ENCODE assay signal across 8 cellular contexts in the genomic region with DNA sequence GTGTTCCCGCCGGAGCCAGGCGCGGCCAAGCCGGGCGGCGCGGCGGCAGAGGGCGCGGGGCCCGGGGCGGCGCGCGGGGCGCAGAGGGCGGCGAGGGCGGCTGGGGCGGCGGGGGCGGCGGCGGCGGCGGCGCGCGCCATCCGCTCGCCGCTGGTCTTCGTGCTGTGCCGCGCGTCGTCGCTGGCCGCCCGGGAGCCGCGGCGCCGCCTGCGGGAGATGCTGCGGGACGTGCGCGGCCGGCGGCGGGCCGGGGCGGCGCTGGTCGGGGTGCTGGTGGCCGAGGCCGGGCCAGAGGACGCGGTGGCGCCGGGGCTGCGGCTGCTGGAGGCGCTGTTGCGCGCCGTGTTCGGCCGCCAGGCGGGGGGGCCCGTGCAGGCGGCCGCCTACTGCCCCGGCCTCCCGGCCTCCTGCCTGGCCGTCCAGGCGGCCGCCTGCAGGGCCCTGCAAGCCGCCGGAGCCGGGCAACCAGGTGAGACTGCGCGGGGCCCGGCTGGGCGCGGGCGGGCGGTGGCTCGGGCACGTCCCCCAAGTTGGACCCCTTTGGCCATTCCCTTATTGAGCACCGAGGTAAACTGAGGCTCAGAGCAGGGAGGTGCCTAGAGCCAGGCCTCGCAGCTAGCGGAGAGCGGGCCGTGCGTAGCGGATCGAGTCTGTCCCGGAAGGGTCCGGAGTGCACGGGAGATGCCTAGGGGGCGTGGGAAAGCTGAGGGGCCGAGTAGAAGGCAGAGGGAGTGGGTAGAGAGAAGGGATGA. TPM values are rescaled to one million over a fixed set of nuclear protein-coding genes. Genes with fewer than 3 reads are reported as not detected.
DNase-seq lines count a peak whose midpoint lies in the region; ATAC-seq and TF ChIP-seq lines count a peak whose summit lies in the region.

No MANE protein-coding gene starts in this region.

- TF ChIP-seq POLR2A in breast epithelium (IDR thresholded peaks at IDR 0.05): no peak

- intact Hi-C loops in breast epithelium (cut with DNase I; ENCODE audit: low total_unique reads): no loop called here
- intact Hi-C loops in OCI-LY7 (cut with micrococcal nuclease; ENCODE audit: unreplicated experiment): no loop called here

- no peaks in the 10 kb centered on the region for H3K9me2 ChIP-seq in OCI-LY7 (ENCODE audit: insufficient read depth, low read length)

- no peak overlapping the region for H4K8ac ChIP-seq in mesendoderm (ENCODE audit: low read depth, low read length)

- no peak overlapping the region for H3K4ac ChIP-seq in mesendoderm (ENCODE audit: low read depth, low read length)

- peak; percentile 10 for DNase-seq in ACHN
- DNase-seq in H7: peak; percentile 88
- DNase-seq in breast epithelium (ENCODE audit: low spot score in 2 of 2): no peak
- no peak for DNase-seq in mesendoderm
- DNase-seq in OCI-LY7 (ENCODE audit: low spot score): no peak
- no peak for DNase-seq in H4 (ENCODE audit: low spot score)

- H3K27me3 ChIP-seq in H7 (ENCODE audit: control insufficient read depth, insufficient read depth, low read length) (peaks cover 45% of the 10 kb centered on the region), breast epithelium (peaks cover 0 to 19% of the 10 kb centered on the region in 2 donors), mesendoderm (ENCODE audit: insufficient read depth, low read length, poor library complexity) (peaks cover 21% of the 10 kb centered on the region)

- no peak overlapping the region for H2BK15ac ChIP-seq in mesendoderm (replicated peaks; ENCODE audit: low read depth)

- H3K79me1 ChIP-seq in mesendoderm (ENCODE audit: low read length): no peaks in the 10 kb centered on the region

- no peak overlapping the region for H2AK5ac ChIP-seq in mesendoderm (ENCODE audit: low read length)

- no peak overlapping the region for H3K18ac ChIP-seq in mesendoderm (ENCODE audit: low read length)

- H3K4me3 ChIP-seq in H7 (ENCODE audit: insufficient read depth, low read depth, low read length) (peak overlapping the region; percentile 51), breast epithelium (peak overlapping the region in 2 of 3 donors; percentile 45 to 64), mesendoderm (ENCODE audit: low read length) (peak overlapping the region; percentile 33), OCI-LY7 (ENCODE audit: low read depth, low read length, poor library complexity, severe bottlenecking) (no peak overlapping the region)

- H3K27ac ChIP-seq in breast epithelium: no peak overlapping the region
- H3K27ac ChIP-seq in mesendoderm (ENCODE audit: low read depth, low read length): no peak overlapping the region
- H3K27ac ChIP-seq in OCI-LY7 (ENCODE audit: low read depth, low read length, poor library complexity, severe bottlenecking): no peak overlapping the region

- H3K9me3 ChIP-seq in breast epithelium (no peaks in the 10 kb centered on the region), OCI-LY7 (ENCODE audit: low read length) (no peaks in the 10 kb centered on the region)

- H2BK5ac ChIP-seq in mesendoderm (ENCODE audit: low read length): no peak overlapping the region

- H3K4me2 ChIP-seq in mesendoderm (ENCODE audit: low read length): peak overlapping the region; percentile 79
- H3K4me2 ChIP-seq in OCI-LY7 (ENCODE audit: low read length): no peak overlapping the region

- no peak overlapping the region for H4K5ac ChIP-seq in mesendoderm (ENCODE audit: low read length)

- H3K4me1 ChIP-seq in breast epithelium (no peaks in the 10 kb centered on the region), mesendoderm (ENCODE audit: control insufficient read depth, low read depth, low read length) (no peaks in the 10 kb centered on the region), OCI-LY7 (ENCODE audit: insufficient read depth, low read length, poor library complexity, severe bottlenecking) (peaks cover 13% of the 10 kb centered on the region)

- ATAC-seq in GM18868 (IDR thresholded peaks at IDR 0.05; ENCODE audit: unreplicated experiment) (no peak), HG02588 (IDR thresholded peaks at IDR 0.05; ENCODE audit: unreplicated experiment) (no peak)

- no peak overlapping the region for H2BK120ac ChIP-seq in mesendoderm (ENCODE audit: low read depth, low read length)

- CTCF ChIA-PET in OCI-LY7 (lab: Charles Lee; ENCODE audit: unreplicated experiment): no interaction called here

- H3K36me3 ChIP-seq in H7 (replicated peaks; ENCODE audit: control insufficient read depth, insufficient read depth, low read length): no peaks in the 10 kb centered on the region
- no peaks in the 10 kb centered on the region for H3K36me3 ChIP-seq in breast epithelium
- no peaks in the 10 kb centered on the region for H3K36me3 ChIP-seq in mesendoderm (ENCODE audit: control insufficient read depth, insufficient read depth, low read length)
- no peaks in the 10 kb centered on the region for H3K36me3 ChIP-seq in OCI-LY7 (ENCODE audit: insufficient read depth, low read length)

- TF ChIP-seq CTCF in breast epithelium (IDR thresholded peaks at IDR 0.05) (no peak), OCI-LY7 (conservative IDR thresholded peaks at IDR 0.05; ENCODE audit: low read length) (no peak)

- H3K79me2 ChIP-seq in mesendoderm (ENCODE audit: control insufficient read depth, insufficient read depth, low read length) (no peaks in the 10 kb centered on the region), OCI-LY7 (ENCODE audit: insufficient read depth, low read depth, low read length) (no peaks in the 10 kb centered on the region)

- no TSS peak for BruUV-seq in OCI-LY7 (replicated peaks; lab: Mats Ljungman, UMichigan)

- WGBS in mesendoderm (ENCODE audit: extremely low coverage, insufficient coverage, low lambda C conversion rate): no CpG with 5 or more reads among the region's 104 CpGs

- in situ Hi-C loops in ACHN (cut with HindIII; ENCODE audit: low pct_ligation_motif_present, low pct_unique_long_range_greater_than_20kb, low sequenced_read_pairs): no loop called here

- POLR2A ChIA-PET in OCI-LY7 (lab: Charles Lee): no interaction called here

- H3K56ac ChIP-seq in mesendoderm (ENCODE audit: low read length): peak overlapping the region; percentile 34

- H3K9ac ChIP-seq in mesendoderm (ENCODE audit: low read length): peak overlapping the region; percentile 32

- H2AFZ ChIP-seq in OCI-LY7 (ENCODE audit: low read length): no peak overlapping the region

- H3K23ac ChIP-seq in mesendoderm (ENCODE audit: low read length): no peak overlapping the region

- no peaks in the 10 kb centered on the region for H4K20me1 ChIP-seq in OCI-LY7 (ENCODE audit: insufficient read depth, low read length)

RNA-seq across cellular contexts. Expression of a gene that starts 0.6 kb away (rescaled TPM):
- 0.69 and 1.2 TPM in 2 replicates for total RNA-seq in H7 (2014; rRNA removed; shearing (Covaris generic))
- total RNA-seq in breast epithelium: 1 to 10 TPM in 2 of 3 donors, under 1 TPM in 1; 0.16 to 7.2 (median 1.3) TPM
- 0.69 TPM for polyA plus RNA-seq in mesendoderm (2013, experiment 1 of 2)
- 0.83 TPM for polyA plus RNA-seq in mesendoderm (2013, experiment 2 of 2)
- total RNA-seq in OCI-LY7 (2014; rRNA removed; shearing (Covaris generic)): not detected in 2 replicates
- not detected in 2 replicates for total RNA-seq in OCI-LY7 (2022)
- total RNA-seq in H4 (2014; rRNA removed; shearing (Covaris generic)): 0.75 and 1.4 TPM in 2 replicates

RNA-seq across cellular contexts. Expression of a gene that starts 18.8 kb away (rescaled TPM):
- 149 and 154 TPM in 2 replicates for total RNA-seq in H7 (2014; rRNA removed; shearing (Covaris generic))
- total RNA-seq in breast epithelium: 10 to 100 TPM; 63.8 to 73.0 (median 69.2) TPM
- 182 TPM for polyA plus RNA-seq in mesendoderm (2013, experiment 1 of 2)
- 182 TPM for polyA plus RNA-seq in mesendoderm (2013, experiment 2 of 2)
- 60.5 and 74.5 TPM in 2 replicates for total RNA-seq in OCI-LY7 (2014; rRNA removed; shearing (Covaris generic))
- 81.2 and 105 TPM in 2 replicates for total RNA-seq in OCI-LY7 (2022)
- total RNA-seq in H4 (2014; rRNA removed; shearing (Covaris generic)): 129 and 131 TPM in 2 replicates

RNA-seq across cellular contexts. Expression of a gene that starts 42.0 kb away (rescaled TPM):
- not detected in 2 replicates for total RNA-seq in H7 (2014; rRNA removed; shearing (Covaris generic))
- total RNA-seq in breast epithelium (not detected), OCI-LY7 (2022) (not detected in 2 replicates)
- polyA plus RNA-seq in mesendoderm (2013, experiment 1 of 2): not detected
- polyA plus RNA-seq in mesendoderm (2013, experiment 2 of 2): not detected
- not detected in 2 replicates for total RNA-seq in OCI-LY7 (2014; rRNA removed; shearing (Covaris generic))
- total RNA-seq in H4 (2014; rRNA removed; shearing (Covaris generic)): not detected in 2 replicates

Comparison
In these comparisons a context has a peak if more than half of its experiments do, and no peak if none do; other contexts are left out.
1. DNase-seq: peak in ACHN (single experiment) and H7 (single experiment); none in breast epithelium (0 of 2), mesendoderm (single experiment), OCI-LY7 (single experiment) and H4 (single experiment).